In the genomic region with DNA sequence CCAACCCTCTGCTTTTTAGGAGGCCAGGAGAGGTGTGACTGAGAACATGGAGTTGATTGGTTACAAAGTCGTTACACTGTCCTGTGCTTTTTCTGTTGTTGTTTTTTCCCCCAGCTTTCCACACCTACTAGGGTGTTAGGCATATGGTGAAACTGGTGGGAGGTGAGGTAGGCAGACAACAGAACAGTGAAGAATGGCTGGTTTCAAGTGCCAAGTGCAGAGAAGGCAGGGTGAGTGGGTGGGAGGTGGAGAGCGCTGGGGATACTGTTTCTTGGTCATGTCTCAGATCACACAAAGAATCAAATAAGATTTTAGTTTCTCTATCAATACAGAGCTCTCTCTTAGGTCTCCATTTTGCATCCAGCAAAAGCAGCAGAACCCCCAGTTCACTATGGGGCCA, we compare ENCODE assay signal across 8 cellular contexts. TPM values are rescaled to one million over a fixed set of nuclear protein-coding genes. Genes with fewer than 3 reads are reported as not detected.
DNase-seq lines count a peak whose midpoint lies in the region; ATAC-seq and TF ChIP-seq lines count a peak whose summit lies in the region.
"Had no signal": no experiment of that assay in that cellular context is flagged by ENCODE, and none has a peak within 500 bp of the region (broad histone marks: within the 10 kb centered on the region; RNA-seq: fewer than 3 reads in every experiment).

No MANE protein-coding gene starts in this region.

- H3K27ac ChIP-seq in WERI-Rb-1 (peak overlapping the region; percentile 48), stomach smooth muscle (ENCODE audit: low read length) (peak overlapping the region; percentile 94)

- H3K4me3 ChIP-seq in WERI-Rb-1 (ENCODE audit: low read depth, low read length): no peak overlapping the region
- peak overlapping the region; percentile 23 to 35 for H3K4me3 ChIP-seq in stomach smooth muscle (ENCODE audit: low read length in 2 of 2)

- H3K9me3 ChIP-seq in WERI-Rb-1 (ENCODE audit: severe bottlenecking) (no peaks in the 10 kb centered on the region), stomach smooth muscle (ENCODE audit: control insufficient read depth in 2 of 2, low read length in 2 of 2) (no peaks in the 10 kb centered on the region)

- H3K36me3 ChIP-seq in WERI-Rb-1: peaks cover 5% of the 10 kb centered on the region; the same call in 1 of the 2 replicates
- H3K36me3 ChIP-seq in stomach smooth muscle (ENCODE audit: control insufficient read depth in 2 of 2, insufficient read depth in 2 of 2, low read length in 2 of 2): no peaks in the 10 kb centered on the region

- H3K4me3 Mint-ChIP-seq in natural killer cell: peak overlapping the region; percentile 93

- peaks cover 44% of the 10 kb centered on the region for H3K4me1 ChIP-seq in stomach smooth muscle (ENCODE audit: control insufficient read depth, insufficient read depth, low read length)

- no peaks in the 10 kb centered on the region for H3K36me3 Mint-ChIP-seq in natural killer cell

- no peak for TF ChIP-seq CTCF in WERI-Rb-1 (IDR thresholded peaks at IDR 0.05; ENCODE audit: low read depth, low read length)
- no peak for TF ChIP-seq CTCF in natural killer cell (IDR thresholded peaks at IDR 0.05)

- no peak for DNase-seq in WERI-Rb-1
- peak; percentile 47 for DNase-seq in amniotic epithelial cell (ENCODE audit: low read depth)
- DNase-seq in natural killer cell: peak; percentile 38
- no peak for DNase-seq in NCI-H345 (lab: John Stamatoyannopoulos, UW)
- DNase-seq: kidney had no signal

- ATAC-seq in natural killer cell (peak; percentile 34 to 55 (median 46)), HG02981 (IDR thresholded peaks at IDR 0.05; ENCODE audit: unreplicated experiment) (no peak), GM19351 (IDR thresholded peaks at IDR 0.05; ENCODE audit: unreplicated experiment) (no peak)

- H3K27ac Mint-ChIP-seq in natural killer cell: peak overlapping the region in 1 of 2 donors; percentile 94

- peaks cover 25 to 30% of the 10 kb centered on the region in 2 donors for H3K4me1 Mint-ChIP-seq in natural killer cell

- H3K9ac ChIP-seq in stomach smooth muscle (ENCODE audit: low read length in 2 of 2): peak overlapping the region; percentile 63 to 68

- H3K9me3 Mint-ChIP-seq in natural killer cell: no peaks in the 10 kb centered on the region

- intact Hi-C loops in natural killer cell (cut with micrococcal nuclease): no loop called here

- no peaks in the 10 kb centered on the region for H3K27me3 Mint-ChIP-seq in natural killer cell (ENCODE audit: low read depth in 2 of 2)

- no peaks in the 10 kb centered on the region for H3K27me3 ChIP-seq in WERI-Rb-1 (ENCODE audit: insufficient read depth, low read depth, severe bottlenecking)
- no peaks in the 10 kb centered on the region for H3K27me3 ChIP-seq in stomach smooth muscle (ENCODE audit: control insufficient read depth in 1 of 2, insufficient read depth in 2 of 2, low read length in 2 of 2)

RNA-seq across cellular contexts. Expression of a gene that starts 2.2 kb away (rescaled TPM):
- 100 to 1,000 TPM; 301 to 420 (median 400) TPM for total RNA-seq in natural killer cell

RNA-seq across cellular contexts. Expression of a gene that starts 45.7 kb away (rescaled TPM):
- 10 to 100 TPM; 21.2 to 33.3 (median 23.3) TPM for total RNA-seq in natural killer cell

Comparison
In these comparisons a context has a peak if more than half of its experiments do, and no peak if none do; other contexts are left out.
1. DNase-seq: peak in amniotic epithelial cell (single experiment) and natural killer cell (single experiment); none in WERI-Rb-1 (single experiment) and NCI-H345 (single experiment).
2. ATAC-seq: peak in natural killer cell (3 of 3); none in HG02981 (single experiment) and GM19351 (single experiment).